In the genomic region with DNA sequence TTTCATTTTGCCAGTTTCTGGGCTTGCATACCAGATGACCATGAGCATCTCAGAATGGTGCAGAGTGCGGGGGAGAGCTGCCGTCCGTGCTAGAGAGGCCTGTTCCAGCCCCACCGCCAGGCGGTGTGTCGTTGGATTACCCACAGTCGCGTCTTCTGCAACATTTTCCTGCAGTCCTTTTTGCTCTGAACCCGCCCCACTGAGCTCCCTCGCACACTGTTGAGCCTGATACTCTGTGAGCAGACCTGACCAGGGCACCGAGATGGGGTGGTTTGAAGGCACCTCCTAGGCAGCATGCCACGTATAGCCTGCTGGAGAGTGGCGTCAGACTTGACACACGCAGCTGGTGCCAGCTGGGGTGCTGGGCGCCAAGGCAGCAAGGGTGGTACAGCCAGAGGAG, we compare ENCODE assay signal across 33 cellular contexts. TPM values are rescaled to one million over a fixed set of nuclear protein-coding genes. Genes with fewer than 3 reads are reported as not detected.
"Had no signal": no experiment of that assay in that cellular context is flagged by ENCODE, and none has a peak within 500 bp of the region (broad histone marks: within the 10 kb centered on the region; RNA-seq: fewer than 3 reads in every experiment).

No MANE protein-coding gene starts in this region.

- H3K9me3 Mint-ChIP-seq: activated T-helper 17 cell treated with anti-CD3 and anti-CD28 coated beads, Interleukin-2, amount 50 U/mL, for 72 hours had no signal

- H3K27me3 Mint-ChIP-seq: activated B cell treated with CpG ODN at 0.5 μM for 24 hours; activated CD4-positive, alpha-beta memory T cell treated with anti-CD3 and anti-CD28 coated beads for 36 hours; activated CD4-positive, alpha-beta T cell treated with anti-CD3 and anti-CD28 coated beads, Interleukin-2, amount 10 ng/mL, durations not matched to agents 24 days and 14 days; activated CD8-positive, alpha-beta T cell treated with anti-CD3 and anti-CD28 coated beads for 36 hours; activated naive CD4-positive, alpha-beta T cell treated with anti-CD3 and anti-CD28 coated beads, Interleukin-2, amount 10 ng/mL, durations not matched to agents 7 days and 5 days; activated naive CD4-positive, alpha-beta T cell treated with anti-CD3 and anti-CD28 coated beads, Interleukin-2, amount 50 U/mL, for 24 hours; activated naive CD8-positive, alpha-beta T cell; activated T-helper 17 cell treated with anti-CD3 and anti-CD28 coated beads, Interleukin-2, amount 50 U/mL, for 72 hours; brain; central memory CD8-positive, alpha-beta T cell had no signal

- ATAC-seq: activated CD8-positive, alpha-beta T cell treated with anti-CD3 and anti-CD28 coated beads for 36 hours; activated T-cell treated with anti-CD3 and anti-CD28 coated beads, Interleukin-2, amount 50 U/mL, for 4 hours; activated T-cell treated with anti-CD3 and anti-CD28 coated beads, Interleukin-2, amount 50 U/mL, for 72 hours; activated T-helper 17 cell treated with anti-CD3 and anti-CD28 coated beads, Interleukin-2, amount 50 U/mL, for 72 hours had no signal

- H3K4me3 Mint-ChIP-seq: activated B cell treated with CpG ODN at 0.5 μM for 24 hours; activated CD4-positive, alpha-beta memory T cell treated with anti-CD3 and anti-CD28 coated beads for 36 hours; activated CD4-positive, alpha-beta T cell treated with anti-CD3 and anti-CD28 coated beads, Interleukin-2, amount 10 ng/mL, durations not matched to agents 24 days and 14 days; activated CD8-positive, alpha-beta T cell treated with anti-CD3 and anti-CD28 coated beads for 36 hours; activated naive CD4-positive, alpha-beta T cell treated with anti-CD3 and anti-CD28 coated beads, Interleukin-2, amount 10 ng/mL, durations not matched to agents 7 days and 5 days; activated naive CD4-positive, alpha-beta T cell treated with anti-CD3 and anti-CD28 coated beads, Interleukin-2, amount 50 U/mL, for 24 hours; activated naive CD8-positive, alpha-beta T cell; activated T-cell treated with anti-CD3 and anti-CD28 coated beads, Interleukin-2, amount 50 U/mL, for 4 hours; activated T-cell treated with anti-CD3 and anti-CD28 coated beads, Interleukin-2, amount 50 U/mL, for 72 hours; activated T-helper 1 cell treated with anti-CD3 and anti-CD28 coated beads, Interleukin-12 subunit alpha, Interleukin-12 subunit beta, Interleukin-2, Interleukin-4 antibody, amounts not matched to agents 30 ng/mL and 10 ng/mL and 1 ng/mL, durations not matched to agents 14 hours and 24 hours and 36 hours; activated T-helper 17 cell treated with anti-CD3 and anti-CD28 coated beads, Interleukin-2, amount 50 U/mL, for 72 hours; brain; central memory CD8-positive, alpha-beta T cell; T-helper 1 cell treated with Interleukin-12 subunit alpha and Interleukin-12 subunit beta and Interleukin-4 antibody, amounts not matched to agents 30 μg/mL and 1 μg/mL, for 36 hours; T-helper 2 cell treated with Interferon-gamma antibody and Interleukin-4, amounts not matched to agents 5 μg/mL and 100 μg/mL, for 36 hours had no signal

- H3K4me1 Mint-ChIP-seq: activated B cell treated with CpG ODN at 0.5 μM for 24 hours; activated CD4-positive, alpha-beta T cell treated with anti-CD3 and anti-CD28 coated beads, Interleukin-2, amount 10 ng/mL, durations not matched to agents 24 days and 14 days; activated naive CD4-positive, alpha-beta T cell treated with anti-CD3 and anti-CD28 coated beads, Interleukin-2, amount 10 ng/mL, durations not matched to agents 7 days and 5 days; activated naive CD4-positive, alpha-beta T cell treated with anti-CD3 and anti-CD28 coated beads, Interleukin-2, amount 50 U/mL, for 24 hours; activated T-helper 17 cell treated with anti-CD3 and anti-CD28 coated beads, Interleukin-2, amount 50 U/mL, for 72 hours; brain; central memory CD8-positive, alpha-beta T cell had no signal

- H3K27ac Mint-ChIP-seq: activated B cell treated with CpG ODN at 0.5 μM for 24 hours; activated CD4-positive, alpha-beta memory T cell treated with anti-CD3 and anti-CD28 coated beads for 36 hours; activated CD4-positive, alpha-beta T cell treated with anti-CD3 and anti-CD28 coated beads, Interleukin-2, amount 10 ng/mL, durations not matched to agents 24 days and 14 days; activated CD8-positive, alpha-beta T cell treated with anti-CD3 and anti-CD28 coated beads for 36 hours; activated naive CD4-positive, alpha-beta T cell treated with anti-CD3 and anti-CD28 coated beads, Interleukin-2, amount 10 ng/mL, durations not matched to agents 7 days and 5 days; activated naive CD4-positive, alpha-beta T cell treated with anti-CD3 and anti-CD28 coated beads, Interleukin-2, amount 50 U/mL, for 24 hours; activated naive CD8-positive, alpha-beta T cell; activated T-cell treated with anti-CD3 and anti-CD28 coated beads, Interleukin-2, amount 50 U/mL, for 72 hours; activated T-helper 17 cell treated with anti-CD3 and anti-CD28 coated beads, Interleukin-2, amount 50 U/mL, for 72 hours; brain; T-helper 1 cell treated with Interleukin-12 subunit alpha and Interleukin-12 subunit beta and Interleukin-4 antibody, amounts not matched to agents 30 μg/mL and 1 μg/mL, for 36 hours; T-helper 2 cell treated with Interferon-gamma antibody and Interleukin-4, amounts not matched to agents 5 μg/mL and 100 μg/mL, for 36 hours had no signal

- DNase-seq: activated B cell treated with CpG ODN at 0.5 μM for 24 hours; activated CD4-positive, alpha-beta memory T cell treated with anti-CD3 and anti-CD28 coated beads for 36 hours; activated CD4-positive, alpha-beta T cell treated with anti-CD3 and anti-CD28 coated beads for 4 hours; activated CD4-positive, alpha-beta T cell treated with anti-CD3 and anti-CD28 coated beads, Interleukin-2, amount 10 ng/mL, durations not matched to agents 24 days and 14 days; activated CD4-positive, alpha-beta T cell treated with anti-CD3 and anti-CD28 coated beads, Interleukin-2, amount 50 U/mL, for 1 hour; activated CD4-positive, alpha-beta T cell treated with anti-CD3 and anti-CD28 coated beads, Interleukin-2, amount 50 U/mL, for 4 hours; activated CD4-positive, CD25-positive, alpha-beta regulatory T cell treated with anti-CD3 and anti-CD28 coated beads, Interleukin-2, amount 50 U/mL, for 72 hours; activated CD8-positive, alpha-beta memory T cell treated with anti-CD3 and anti-CD28 coated beads, Interleukin-2, amount 50 U/mL, for 4 hours; activated CD8-positive, alpha-beta T cell treated with anti-CD3 and anti-CD28 coated beads for 36 hours; activated effector memory CD4-positive, alpha-beta T cell treated with anti-CD3 and anti-CD28 coated beads, Interleukin-2, amount 50 U/mL, for 16 hours; activated naive CD4-positive, alpha-beta T cell treated with anti-CD3 and anti-CD28 coated beads, Interleukin-2, amount 10 ng/mL, durations not matched to agents 7 days and 5 days; activated naive CD4-positive, alpha-beta T cell treated with Interleukin-2 at 50 U/mL for 16 hours; activated T-cell treated with anti-CD3 and anti-CD28 coated beads for 4 hours; activated T-cell treated with anti-CD3 and anti-CD28 coated beads, Interleukin-2, amount 50 U/mL, for 1 hour; activated T-cell treated with anti-CD3 and anti-CD28 coated beads, Interleukin-2, amount 50 U/mL, for 4 hours; activated T-cell treated with anti-CD3 and anti-CD28 coated beads, Interleukin-2, amount 50 U/mL, for 72 hours; amygdala; anterior cingulate cortex; caudate nucleus; cerebellar nuclear complex; SW 1271; T-helper 1 cell; T-helper 2 cell; T-helper 9 cell had no signal

RNA-seq across cellular contexts. Expression of a gene that starts 19.1 kb away (rescaled TPM):
- total RNA-seq: ascending aorta had no signal
